Comparison of ENCODE assay signal across 12 cellular contexts in genomic region chr9:20551236-20551635, GRCh38.
A peak's percentile ranks its signal among the peaks of the same experiment; 100 is the strongest.
DNase-seq lines count a peak whose midpoint lies in the region; ATAC-seq and TF ChIP-seq lines count a peak whose summit lies in the region.
"Had no signal": no experiment of that assay in that cellular context is flagged by ENCODE, and none has a peak within 500 bp of the region (broad histone marks: within the 10 kb centered on the region; RNA-seq: fewer than 3 reads in every experiment).

No MANE protein-coding gene starts in this region.

- H3K9me3 Mint-ChIP-seq in Caco-2 (ENCODE audit: unreplicated experiment): no peaks in the 10 kb centered on the region
- H3K9me3 Mint-ChIP-seq: stimulated activated memory B cell treated with anti-CD40 and anti-IgM and Interleukin-4, amounts not matched to agents 10 μg/mL and 1 μg/mL and 100 μg/mL, for 72 hours had no signal

- H3K9ac ChIP-seq in colonic mucosa (ENCODE audit: low read depth in 2 of 2, low read length in 2 of 2): peak overlapping the region in 1 of 2 donors; percentile 12

- H3K4me3 ChIP-seq in Caco-2 (ENCODE audit: low read depth, low read length) (no peak overlapping the region), colonic mucosa (no peak overlapping the region), tibial nerve (no peak overlapping the region)

- H3K36me3 ChIP-seq in Caco-2 (ENCODE audit: control insufficient read depth, insufficient read depth, low read length) (no peaks in the 10 kb centered on the region), colonic mucosa (no peaks in the 10 kb centered on the region), tibial nerve (no peaks in the 10 kb centered on the region)

- TF ChIP-seq CTCF in Caco-2 (IDR thresholded peaks at IDR 0.05; ENCODE audit: insufficient read depth in 1 of 2, low read depth in 1 of 2, low read length in 1 of 2, severe bottlenecking in 1 of 2, unreplicated experiment in 1 of 2) (no peak), colonic mucosa (IDR thresholded peaks at IDR 0.05) (no peak), tibial nerve (IDR thresholded peaks at IDR 0.05) (no peak)

- H3K4me3 Mint-ChIP-seq in Caco-2 (ENCODE audit: unreplicated experiment): peak overlapping the region; percentile 54
- H3K4me3 Mint-ChIP-seq: stimulated activated memory B cell treated with anti-CD40 and anti-IgM and Interleukin-4, amounts not matched to agents 10 μg/mL and 1 μg/mL and 100 μg/mL, for 72 hours had no signal

- peaks cover 41% of the 10 kb centered on the region for H3K4me1 Mint-ChIP-seq in Caco-2 (ENCODE audit: low read depth, unreplicated experiment)

- POLR2A ChIA-PET in Caco-2 (lab: Charles Lee): interaction anchor here (1.5 kb wide), 1 partner anchor 71 kb away, joined by 3 read pairs; the partner anchor contains the start of gene MLLT3

- no peak for TF ChIP-seq POLR2A in tibial nerve (IDR thresholded peaks at IDR 0.05)

- no peaks in the 10 kb centered on the region for H3K27me3 ChIP-seq in Caco-2 (replicated peaks; ENCODE audit: control insufficient read depth, insufficient read depth, low read length)
- no peaks in the 10 kb centered on the region for H3K27me3 ChIP-seq in colonic mucosa
- H3K27me3 ChIP-seq in tibial nerve: no peaks in the 10 kb centered on the region

- DNase-seq in Caco-2: peak in 1 of 2 experiments; percentile 10
- peak; percentile 68 for DNase-seq in HT1080 (ENCODE audit: low read depth)
- DNase-seq in colonic mucosa: no peak
- peak; percentile 22 for DNase-seq in mucosa of gallbladder (ENCODE audit: low spot score)
- DNase-seq in tibial nerve (ENCODE audit: low spot score in 2 of 2): no peak
- DNase-seq in occipital lobe (lab: John Stamatoyannopoulos, UW): no peak
- no peak for DNase-seq in epidermal melanocyte (ENCODE audit: insufficient read length, low spot score)
- DNase-seq: NCI-H1930; NCI-H774; stimulated activated CD4-positive, alpha-beta T cell treated with anti-CD3 and anti-CD28 coated beads, Interleukin-4, amount 100 ng/mL, for 1 hour had no signal

- peak overlapping the region; percentile 77 for H3K27ac Mint-ChIP-seq in Caco-2 (ENCODE audit: unreplicated experiment)
- H3K27ac Mint-ChIP-seq: stimulated activated memory B cell treated with anti-CD40 and anti-IgM and Interleukin-4, amounts not matched to agents 10 μg/mL and 1 μg/mL and 100 μg/mL, for 72 hours had no signal

- no peak for TF ChIP-seq EP300 in tibial nerve (IDR thresholded peaks at IDR 0.05)

- H3K9me3 ChIP-seq in Caco-2 (no peaks in the 10 kb centered on the region), colonic mucosa (no peaks in the 10 kb centered on the region), tibial nerve (no peaks in the 10 kb centered on the region)

- no TSS peak for BruUV-seq in Caco-2 (replicated peaks; lab: Mats Ljungman, UMichigan)

- peaks cover 36% of the 10 kb centered on the region for H3K4me1 ChIP-seq in Caco-2
- H3K4me1 ChIP-seq in colonic mucosa: peaks cover 11% of the 10 kb centered on the region
- H3K4me1 ChIP-seq in tibial nerve: peaks cover 0 to 20% (median 4%) of the 10 kb centered on the region in 4 donors

- no peaks in the 10 kb centered on the region for H3K36me3 Mint-ChIP-seq in Caco-2 (ENCODE audit: insufficient read depth, unreplicated experiment)
- H3K36me3 Mint-ChIP-seq: stimulated activated memory B cell treated with anti-CD40 and anti-IgM and Interleukin-4, amounts not matched to agents 10 μg/mL and 1 μg/mL and 100 μg/mL, for 72 hours had no signal

- CTCF ChIA-PET in Caco-2 (lab: Charles Lee): no interaction called here

- intact Hi-C loops in Caco-2 (cut with micrococcal nuclease; ENCODE audit: unreplicated experiment) (loop anchor here (2.0 kb wide), 1 partner anchor 390 kb away; no protein-coding TSS in a partner anchor), colonic mucosa (cut with DNase I) (no loop called here)

- no peak for ATAC-seq in HG03095 (IDR thresholded peaks at IDR 0.05; ENCODE audit: unreplicated experiment)
- ATAC-seq: stimulated activated memory B cell treated with anti-CD40 and anti-IgM and Interleukin-4, amounts not matched to agents 10 μg/mL and 1 μg/mL and 100 μg/mL, for 72 hours had no signal

- H3K27ac ChIP-seq in colonic mucosa: peak overlapping the region; percentile 80
- H3K27ac ChIP-seq in tibial nerve: no peak overlapping the region

- H3K27me3 Mint-ChIP-seq in Caco-2 (ENCODE audit: insufficient read depth, unreplicated experiment): no peaks in the 10 kb centered on the region

Comparison
In these comparisons a context has a peak if more than half of its experiments do, and no peak if none do; other contexts are left out.
1. DNase-seq: peak in HT1080 (single experiment) and mucosa of gallbladder (single experiment); none in colonic mucosa (single experiment), tibial nerve (0 of 2), occipital lobe (single experiment) and epidermal melanocyte (single experiment).